ENCODE assay signal across 8 cellular contexts in the genomic region with DNA sequence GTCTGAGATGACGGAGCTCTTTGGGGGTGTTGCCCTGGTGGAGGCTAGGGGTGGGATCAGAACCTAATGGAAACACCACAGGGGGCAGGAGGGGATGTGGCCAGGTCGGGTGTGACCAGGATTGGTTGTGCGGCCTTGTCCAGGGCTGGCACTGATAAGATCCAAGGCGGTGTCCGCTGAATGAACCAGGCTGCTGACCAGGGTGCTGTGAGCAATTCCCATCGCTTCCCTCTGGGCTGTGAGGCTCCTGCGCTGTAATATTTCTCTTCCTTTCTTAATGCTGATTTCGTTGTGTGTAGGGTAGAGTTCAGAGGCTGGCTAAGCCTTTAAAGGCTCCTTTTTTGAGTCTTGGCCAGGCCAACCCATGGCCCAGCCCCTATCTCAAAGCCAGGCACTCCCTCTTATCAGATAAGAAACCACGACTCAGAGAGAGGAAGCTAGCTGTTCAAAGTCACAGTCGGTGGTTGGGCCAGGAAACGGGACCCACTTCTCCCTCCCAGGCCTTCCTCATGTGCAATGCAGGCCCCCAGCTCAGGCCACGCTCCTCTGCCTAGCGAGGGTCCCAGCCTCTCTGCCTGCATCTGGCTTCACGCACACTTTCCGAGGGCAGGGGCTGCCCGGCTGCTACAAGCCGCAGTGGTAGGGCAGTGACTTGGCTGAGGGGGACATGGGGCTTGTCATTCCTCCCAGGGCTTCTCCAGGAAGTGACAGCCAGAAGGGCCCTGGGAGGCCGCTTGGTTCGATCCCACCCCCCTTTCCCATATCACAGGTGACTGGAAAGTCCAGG. TPM values are rescaled to one million over a fixed set of nuclear protein-coding genes. Genes with fewer than 3 reads are reported as not detected.
DNase-seq lines count a peak whose midpoint lies in the region; ATAC-seq and TF ChIP-seq lines count a peak whose summit lies in the region.

No MANE protein-coding gene starts in this region.

- H3K4me1 Mint-ChIP-seq in T-helper 2 cell treated with Interferon-gamma antibody and Interleukin-4, amounts not matched to agents 5 μg/mL and 100 μg/mL, for 36 hours (ENCODE audit: low read depth) = peaks cover 58% of the 10 kb centered on the region

- CTCF ChIA-PET in HCT116 (lab: Charles Lee) = no interaction called here

- no peak for TF ChIP-seq RAD21 in HCT116 (IDR thresholded peaks at IDR 0.05; ENCODE audit: low read depth)

- peak overlapping the region; percentile 84 for H3K27ac Mint-ChIP-seq in T-helper 2 cell treated with Interferon-gamma antibody and Interleukin-4, amounts not matched to agents 5 μg/mL and 100 μg/mL, for 36 hours

- H3K27me3 ChIP-seq in HCT116 (ENCODE audit: insufficient read depth, low read length) = no peaks in the 10 kb centered on the region
- no peaks in the 10 kb centered on the region for H3K27me3 ChIP-seq in breast epithelium

- no peak overlapping the region for H2AFZ ChIP-seq in HCT116 (ENCODE audit: low read depth, low read length, poor library complexity, severe bottlenecking)

- H3K36me3 ChIP-seq in HCT116 (ENCODE audit: control insufficient read depth in 1 of 2, insufficient read depth in 2 of 2, low read length in 2 of 2) = no peaks in the 10 kb centered on the region
- H3K36me3 ChIP-seq in breast epithelium = no peaks in the 10 kb centered on the region

- peak overlapping the region; percentile 72 for H3K4me3 Mint-ChIP-seq in T-helper 2 cell treated with Interferon-gamma antibody and Interleukin-4, amounts not matched to agents 5 μg/mL and 100 μg/mL, for 36 hours

- TF ChIP-seq POLR2A in HCT116 (IDR thresholded peaks at IDR 0.05; ENCODE audit: borderline replicate concordance, extremely low read depth, insufficient read depth, insufficient read length) = no peak
- no peak for TF ChIP-seq POLR2A in breast epithelium (IDR thresholded peaks at IDR 0.05)

- TF ChIP-seq CTCF in HCT116 (IDR thresholded peaks at IDR 0.05 in 2 of 3, conservative IDR thresholded peaks at IDR 0.05 in 1 of 3; ENCODE audit: borderline replicate concordance in 1 of 3, insufficient read depth in 1 of 3, low read depth in 2 of 3, low read length in 2 of 3) (no peak), choroid plexus epithelial cell (conservative IDR thresholded peaks at IDR 0.05; ENCODE audit: low read depth, low read length) (no peak), breast epithelium (IDR thresholded peaks at IDR 0.05) (no peak)

- RAD21 ChIA-PET in HCT116 (lab: Charles Lee; ENCODE audit: low non-redundant PET in 1 of 2, low total read pairs in 2 of 2, uncharacterized antibody in 2 of 2, unreplicated experiment in 2 of 2) = no interaction called here

- H3K79me2 ChIP-seq in HCT116 (ENCODE audit: insufficient read depth, low read length) = no peaks in the 10 kb centered on the region

- no peak overlapping the region for H3K4me3 ChIP-seq in HCT116 (replicated peaks in 1 of 2; ENCODE audit: low read depth in 1 of 2, low read length in 2 of 2)
- no peak overlapping the region for H3K4me3 ChIP-seq in choroid plexus epithelial cell (ENCODE audit: low read depth, low read length)
- H3K4me3 ChIP-seq in skin epidermis = no peak overlapping the region
- no peak overlapping the region for H3K4me3 ChIP-seq in breast epithelium

- H3K27ac ChIP-seq in HCT116 (ENCODE audit: low read depth, low read length) (no peak overlapping the region), skin epidermis (peak overlapping the region in 14 of 21 experiments; percentile 7 to 82 (median 45)), breast epithelium (no peak overlapping the region)

- no TSS peak for BruUV-seq in HCT116 (replicated peaks; lab: Mats Ljungman, UMichigan)

- no peaks in the 10 kb centered on the region for H3K9me3 ChIP-seq in HCT116 (ENCODE audit: control insufficient read depth in 1 of 2, insufficient read depth in 1 of 2, low read depth in 1 of 2, low read length in 2 of 2)
- H3K9me3 ChIP-seq in breast epithelium = no peaks in the 10 kb centered on the region

- no peaks in the 10 kb centered on the region for H3K36me3 Mint-ChIP-seq in T-helper 2 cell treated with Interferon-gamma antibody and Interleukin-4, amounts not matched to agents 5 μg/mL and 100 μg/mL, for 36 hours (ENCODE audit: low read depth)

- H3K4me2 ChIP-seq in HCT116 (ENCODE audit: low read length) = no peak overlapping the region

- H3K9me3 Mint-ChIP-seq in T-helper 2 cell treated with Interferon-gamma antibody and Interleukin-4, amounts not matched to agents 5 μg/mL and 100 μg/mL, for 36 hours = no peaks in the 10 kb centered on the region

- ATAC-seq in HCT116 (peak; percentile 56), GM21515 (IDR thresholded peaks at IDR 0.05; ENCODE audit: unreplicated experiment) (no peak)

- H3K4me1 ChIP-seq in HCT116 (ENCODE audit: control insufficient read depth in 1 of 2, insufficient read depth in 2 of 2, low read length in 2 of 2) = peaks cover 0 to 9% of the 10 kb centered on the region in 2 experiments; a peak in 2 of 4 replicates
- H3K4me1 ChIP-seq in breast epithelium = no peaks in the 10 kb centered on the region

- H4K20me1 ChIP-seq in HCT116 (ENCODE audit: insufficient read depth) = no peaks in the 10 kb centered on the region

- intact Hi-C loops in HCT116 (cut with micrococcal nuclease) = no loop called here
- intact Hi-C loops in breast epithelium (cut with DNase I; ENCODE audit: low total_unique reads) = no loop called here

- H3K9me2 ChIP-seq in HCT116 (ENCODE audit: insufficient read depth) = no peaks in the 10 kb centered on the region

- H3K27me3 Mint-ChIP-seq in T-helper 2 cell treated with Interferon-gamma antibody and Interleukin-4, amounts not matched to agents 5 μg/mL and 100 μg/mL, for 36 hours (ENCODE audit: low read depth) = peaks cover 10% of the 10 kb centered on the region

- no peak overlapping the region for H3K9ac ChIP-seq in HCT116 (ENCODE audit: low read length)

- POLR2A ChIA-PET in HCT116 (lab: Charles Lee) = no interaction called here

- DNase-seq in HCT116 (ENCODE audit: low read depth, low spot score) (no peak), choroid plexus epithelial cell (ENCODE audit: low read depth) (peak; percentile 49), NCI-H2171 treated with DMSO at 0.1 percent for 48 hours (lab: John Stamatoyannopoulos, UW) (no peak), breast epithelium (ENCODE audit: low spot score in 2 of 2) (no peak), HK-2 (ENCODE audit: unreplicated experiment) (no peak)
- DNase-seq in T-helper 2 cell treated with Interferon-gamma antibody and Interleukin-4, amounts not matched to agents 5 μg/mL and 100 μg/mL, for 36 hours (ENCODE audit: low spot score) = peak; percentile 71

TF ChIP-seq in HCT116, 20 proteins besides CTCF, POLR2A, EP300 and RAD21 (continues in another document):
- TF ChIP-seq YY1 (IDR thresholded peaks at IDR 0.05; ENCODE audit: extremely low read depth, insufficient replicate concordance, low read depth, low read length) (no peak), ZNF274 (IDR thresholded peaks at IDR 0.05; ENCODE audit: low read depth, low read length) (no peak), POLR2AphosphoS5 (IDR thresholded peaks at IDR 0.05; ENCODE audit: low read depth, low read length) (no peak), SRF (IDR thresholded peaks at IDR 0.05; ENCODE audit: low read depth) (no peak), FOSL1 (IDR thresholded peaks at IDR 0.05; ENCODE audit: low read depth) (no peak), JUND (IDR thresholded peaks at IDR 0.05) (no peak), EGR1 (IDR thresholded peaks at IDR 0.05; ENCODE audit: low read depth) (no peak)
- TF ChIP-seq, protein P1, sequence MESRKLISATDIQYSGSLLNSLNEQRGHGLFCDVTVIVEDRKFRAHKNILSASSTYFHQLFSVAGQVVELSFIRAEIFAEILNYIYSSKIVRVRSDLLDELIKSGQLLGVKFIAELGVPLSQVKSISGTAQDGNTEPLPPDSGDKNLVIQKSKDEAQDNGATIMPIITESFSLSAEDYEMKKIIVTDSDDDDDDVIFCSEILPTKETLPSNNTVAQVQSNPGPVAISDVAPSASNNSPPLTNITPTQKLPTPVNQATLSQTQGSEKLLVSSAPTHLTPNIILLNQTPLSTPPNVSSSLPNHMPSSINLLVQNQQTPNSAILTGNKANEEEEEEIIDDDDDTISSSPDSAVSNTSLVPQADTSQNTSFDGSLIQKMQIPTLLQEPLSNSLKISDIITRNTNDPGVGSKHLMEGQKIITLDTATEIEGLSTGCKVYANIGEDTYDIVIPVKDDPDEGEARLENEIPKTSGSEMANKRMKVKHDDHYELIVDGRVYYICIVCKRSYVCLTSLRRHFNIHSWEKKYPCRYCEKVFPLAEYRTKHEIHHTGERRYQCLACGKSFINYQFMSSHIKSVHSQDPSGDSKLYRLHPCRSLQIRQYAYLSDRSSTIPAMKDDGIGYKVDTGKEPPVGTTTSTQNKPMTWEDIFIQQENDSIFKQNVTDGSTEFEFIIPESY (IDR thresholded peaks at IDR 0.05; ENCODE audit: extremely low read depth, insufficient replicate concordance, low read length) = no peak
- TF ChIP-seq, protein P2, sequence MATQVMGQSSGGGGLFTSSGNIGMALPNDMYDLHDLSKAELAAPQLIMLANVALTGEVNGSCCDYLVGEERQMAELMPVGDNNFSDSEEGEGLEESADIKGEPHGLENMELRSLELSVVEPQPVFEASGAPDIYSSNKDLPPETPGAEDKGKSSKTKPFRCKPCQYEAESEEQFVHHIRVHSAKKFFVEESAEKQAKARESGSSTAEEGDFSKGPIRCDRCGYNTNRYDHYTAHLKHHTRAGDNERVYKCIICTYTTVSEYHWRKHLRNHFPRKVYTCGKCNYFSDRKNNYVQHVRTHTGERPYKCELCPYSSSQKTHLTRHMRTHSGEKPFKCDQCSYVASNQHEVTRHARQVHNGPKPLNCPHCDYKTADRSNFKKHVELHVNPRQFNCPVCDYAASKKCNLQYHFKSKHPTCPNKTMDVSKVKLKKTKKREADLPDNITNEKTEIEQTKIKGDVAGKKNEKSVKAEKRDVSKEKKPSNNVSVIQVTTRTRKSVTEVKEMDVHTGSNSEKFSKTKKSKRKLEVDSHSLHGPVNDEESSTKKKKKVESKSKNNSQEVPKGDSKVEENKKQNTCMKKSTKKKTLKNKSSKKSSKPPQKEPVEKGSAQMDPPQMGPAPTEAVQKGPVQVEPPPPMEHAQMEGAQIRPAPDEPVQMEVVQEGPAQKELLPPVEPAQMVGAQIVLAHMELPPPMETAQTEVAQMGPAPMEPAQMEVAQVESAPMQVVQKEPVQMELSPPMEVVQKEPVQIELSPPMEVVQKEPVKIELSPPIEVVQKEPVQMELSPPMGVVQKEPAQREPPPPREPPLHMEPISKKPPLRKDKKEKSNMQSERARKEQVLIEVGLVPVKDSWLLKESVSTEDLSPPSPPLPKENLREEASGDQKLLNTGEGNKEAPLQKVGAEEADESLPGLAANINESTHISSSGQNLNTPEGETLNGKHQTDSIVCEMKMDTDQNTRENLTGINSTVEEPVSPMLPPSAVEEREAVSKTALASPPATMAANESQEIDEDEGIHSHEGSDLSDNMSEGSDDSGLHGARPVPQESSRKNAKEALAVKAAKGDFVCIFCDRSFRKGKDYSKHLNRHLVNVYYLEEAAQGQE (IDR thresholded peaks at IDR 0.05; ENCODE audit: low read depth) = no peak
- TF ChIP-seq, protein P3, sequence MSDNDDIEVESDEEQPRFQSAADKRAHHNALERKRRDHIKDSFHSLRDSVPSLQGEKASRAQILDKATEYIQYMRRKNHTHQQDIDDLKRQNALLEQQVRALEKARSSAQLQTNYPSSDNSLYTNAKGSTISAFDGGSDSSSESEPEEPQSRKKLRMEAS (IDR thresholded peaks at IDR 0.05) = no peak

RNA-seq across cellular contexts. Expression of a gene that starts 26.0 kb away (rescaled TPM):
- 44.8 TPM for total RNA-seq in HCT116 (2021; ENCODE audit: unreplicated experiment)
- 21.9 and 28.4 TPM in 2 replicates for polyA plus RNA-seq in HCT116 (2012)
- 100 to 1,000 TPM; 106 to 116 (median 116) TPM for total RNA-seq in breast epithelium

Comparison
In these comparisons a context has a peak if more than half of its experiments do, and no peak if none do; other contexts are left out.
1. DNase-seq: peak in T-helper 2 cell treated with Interferon-gamma antibody and Interleukin-4, amounts not matched to agents 5 μg/mL and 100 μg/mL, for 36 hours (single experiment) and choroid plexus epithelial cell (single experiment); none in HCT116 (single experiment), NCI-H2171 treated with DMSO at 0.1 percent for 48 hours (single experiment), breast epithelium (0 of 2) and HK-2 (single experiment).
2. H3K27ac ChIP-seq: peak in skin epidermis (14 of 21); none in HCT116 (single experiment) and breast epithelium (0 of 2).